8 cellular contexts compared by ENCODE assay signal in genomic region chr9:93576296-93577044, GRCh38. TPM values are rescaled to one million over a fixed set of nuclear protein-coding genes. Genes with fewer than 3 reads are reported as not detected.
DNase-seq lines count a peak whose midpoint lies in the region; ATAC-seq, FAIRE-seq and TF ChIP-seq lines count a peak whose summit lies in the region.

Gene PHF2 (plus strand): TSS chr9:93576584. CDS start chr9:93576774, 190 bp downstream.

- no peak for TF ChIP-seq CTCF in LNCaP clone FGC (IDR thresholded peaks at IDR 0.05; ENCODE audit: control insufficient read depth, extremely low read depth, insufficient read depth)
- TF ChIP-seq CTCF in neutrophil (IDR thresholded peaks at IDR 0.05): no peak

- H3K27ac ChIP-seq in neutrophil: peak within 1 kb of the TSS; percentile 91

- no peaks in the 10 kb centered on the region for H3K9me3 Mint-ChIP-seq in activated T-cell treated with anti-CD3 and anti-CD28 coated beads, Interleukin-2, amount 50 U/mL, for 4 hours

- no peak for FAIRE-seq in GM19239 (lab: Jason Lieb, UNC)

- ATAC-seq in activated T-cell treated with anti-CD3 and anti-CD28 coated beads, Interleukin-2, amount 50 U/mL, for 4 hours: peak; percentile 55 to 66
- no peak for ATAC-seq in HG03097 (IDR thresholded peaks at IDR 0.05; ENCODE audit: low FRiP score, unreplicated experiment)

- no peaks in the 10 kb centered on the region for H3K36me3 ChIP-seq in neutrophil

- H3K4me3 ChIP-seq in LNCaP clone FGC (ENCODE audit: low read depth, low read length): peak within 1 kb of the TSS; percentile 70
- H3K4me3 ChIP-seq in neutrophil (ENCODE audit: low read depth in 1 of 2, low read length in 1 of 2): peak within 1 kb of the TSS; percentile 82 to 89

- no peaks in the 10 kb centered on the region for H3K9me3 ChIP-seq in neutrophil

- H3K4me1 ChIP-seq in neutrophil (ENCODE audit: control insufficient read depth in 1 of 2, insufficient read depth in 1 of 2, low read depth in 1 of 2, low read length in 1 of 2): peaks cover 26 to 28% of the 10 kb centered on the region in 2 experiments

- H3K36me3 Mint-ChIP-seq in activated T-cell treated with anti-CD3 and anti-CD28 coated beads, Interleukin-2, amount 50 U/mL, for 4 hours (ENCODE audit: insufficient read depth): no peaks in the 10 kb centered on the region

- H3K27me3 Mint-ChIP-seq in activated T-cell treated with anti-CD3 and anti-CD28 coated beads, Interleukin-2, amount 50 U/mL, for 4 hours (ENCODE audit: low read depth): no peaks in the 10 kb centered on the region

- H3K27me3 ChIP-seq in neutrophil: no peaks in the 10 kb centered on the region

- peaks cover 48% of the 10 kb centered on the region for H3K4me1 Mint-ChIP-seq in activated T-cell treated with anti-CD3 and anti-CD28 coated beads, Interleukin-2, amount 50 U/mL, for 4 hours (ENCODE audit: low read depth)

- peak; percentile 52 for DNase-seq in AG08395 (ENCODE audit: low spot score)
- peak; percentile 84 for DNase-seq in GM19239 (ENCODE audit: insufficient read length, low spot score)
- DNase-seq in LNCaP clone FGC (ENCODE audit: low read depth): no peak
- DNase-seq in activated T-cell treated with anti-CD3 and anti-CD28 coated beads, Interleukin-2, amount 50 U/mL, for 4 hours: peak; percentile 25
- peak; percentile 65 for DNase-seq in germinal center (ENCODE audit: low spot score)
- no peak for DNase-seq in T1000 (lab: John Stamatoyannopoulos, UW)

- peak within 1 kb of the TSS; percentile 87 for H3K4me3 Mint-ChIP-seq in activated T-cell treated with anti-CD3 and anti-CD28 coated beads, Interleukin-2, amount 50 U/mL, for 4 hours

RNA-seq across cellular contexts. Expression of gene PHF2, which starts in this region (rescaled TPM):
- total RNA-seq in activated T-cell treated with anti-CD3 and anti-CD28 coated beads, Interleukin-2, amount 50 U/mL, for 4 hours: 10 to 100 TPM; 19.2 to 20.8 (median 20.8) TPM

Comparison
In these comparisons a context has a peak if more than half of its experiments do, and no peak if none do; other contexts are left out.
1. DNase-seq: peak in AG08395 (single experiment), GM19239 (single experiment), activated T-cell treated with anti-CD3 and anti-CD28 coated beads, Interleukin-2, amount 50 U/mL, for 4 hours (single experiment) and germinal center (single experiment); none in LNCaP clone FGC (single experiment) and T1000 (single experiment).